8 cellular contexts compared by ENCODE assay signal in the genomic region with DNA sequence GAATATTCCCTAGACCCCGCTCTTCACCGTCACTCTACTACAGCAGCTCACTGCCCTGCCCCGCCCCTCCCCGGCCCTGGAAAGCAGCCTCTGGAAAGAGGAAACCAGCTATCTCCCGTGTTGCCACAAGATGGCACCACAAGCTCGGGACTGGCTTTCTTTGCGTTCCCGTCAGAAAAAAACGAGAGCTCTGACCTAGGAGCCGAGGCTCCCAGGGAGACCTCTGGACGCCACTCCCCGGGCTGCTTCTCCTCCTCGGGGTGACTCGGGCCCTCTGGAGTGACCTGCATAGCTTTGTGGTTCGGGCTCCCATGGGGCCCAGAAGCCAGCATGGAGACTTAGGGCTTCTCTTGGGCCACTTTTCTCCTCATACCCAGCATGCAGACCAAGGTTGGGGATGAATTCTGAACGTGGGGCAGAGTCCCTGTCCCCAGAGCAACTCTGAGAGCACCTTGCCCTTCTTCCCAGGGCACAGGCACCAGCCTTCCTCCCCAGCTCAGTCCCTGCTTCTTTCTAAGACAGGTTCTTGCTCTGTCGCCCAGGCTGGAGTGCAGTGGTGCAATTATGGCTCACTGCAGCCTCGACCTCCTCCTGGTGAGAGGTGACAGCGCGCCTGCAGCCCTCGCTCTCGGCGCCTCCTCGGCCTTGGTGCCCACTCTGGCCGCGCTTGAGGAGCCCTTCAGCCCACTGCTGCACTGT. TPM values are rescaled to one million over a fixed set of nuclear protein-coding genes. Genes with fewer than 3 reads are reported as not detected.
A peak's percentile ranks its signal among the peaks of the same experiment; 100 is the strongest.
DNase-seq lines count a peak whose midpoint lies in the region; ATAC-seq and TF ChIP-seq lines count a peak whose summit lies in the region.

No MANE protein-coding gene starts in this region.

- no peaks in the 10 kb centered on the region for H3K9me3 Mint-ChIP-seq in activated T-cell treated with anti-CD3 and anti-CD28 coated beads, Interleukin-2, amount 50 U/mL, for 4 hours
- H3K9me3 Mint-ChIP-seq in nephron, result no peaks in the 10 kb centered on the region

- H3K9me2 ChIP-seq in PC-9 (ENCODE audit: insufficient read depth), result no peaks in the 10 kb centered on the region

- DNase-seq in DMS53 (lab: John Stamatoyannopoulos, UW) (peak; percentile 89), KBM-7 (peak; percentile 97), PC-9 (peak; percentile 68 to 84), fibroblast of gingiva (ENCODE audit: low read depth) (peak; percentile 68)
- peak; percentile 73 for DNase-seq in activated T-cell treated with anti-CD3 and anti-CD28 coated beads, Interleukin-2, amount 50 U/mL, for 4 hours
- DNase-seq in stimulated activated naive CD4-positive, alpha-beta T cell (lab: John Stamatoyannopoulos, UW), result peak; percentile 51 to 83 (median 66)

- CTCF ChIA-PET in PC-9 (lab: Charles Lee), result interaction anchor here (0.6 to 1.3 kb wide), 21 partner anchors 9 to 1758 kb away, joined by 3 to 22 read pairs (median 6); a partner anchor contains a TSS

- in situ Hi-C loops in KBM-7 (cut with MboI; ENCODE audit: low pct_unique_long_range_greater_than_20kb, low sequenced_read_pairs), result no loop called here

- H3K9me3 ChIP-seq in PC-9 (ENCODE audit: insufficient read depth, low read depth), result no peaks in the 10 kb centered on the region

- POLR2A ChIA-PET in PC-9 (lab: Charles Lee; ENCODE audit: unreplicated experiment), result interaction anchor here (0.6 kb wide), 3 partner anchors 9 to 78 kb away, joined by 3 to 25 read pairs (median 14); no protein-coding TSS in a partner anchor

- H2AFZ ChIP-seq in PC-9, result peak overlapping the region; percentile 72; the same call in 1 of the 2 replicates

- no peaks in the 10 kb centered on the region for H3K27me3 ChIP-seq in PC-9 (ENCODE audit: insufficient read depth, low read depth)

- peak; percentile 82 to 90 for ATAC-seq in activated T-cell treated with anti-CD3 and anti-CD28 coated beads, Interleukin-2, amount 50 U/mL, for 4 hours
- ATAC-seq in HG03457 (IDR thresholded peaks at IDR 0.05; ENCODE audit: unreplicated experiment), result no peak

- H3K79me2 ChIP-seq in PC-9 (ENCODE audit: low read depth), result no peaks in the 10 kb centered on the region

- 0 out of 2 replicates have a peak, but pooled peaks cover 4% of the 10 kb centered on the region for H3K4me1 ChIP-seq in PC-9 (replicated peaks; ENCODE audit: insufficient read depth)

- H3K27me3 Mint-ChIP-seq in activated T-cell treated with anti-CD3 and anti-CD28 coated beads, Interleukin-2, amount 50 U/mL, for 4 hours (ENCODE audit: low read depth), result peaks cover 12% of the 10 kb centered on the region
- H3K27me3 Mint-ChIP-seq in nephron (ENCODE audit: low read depth), result peaks cover 3% of the 10 kb centered on the region

- H3K4me1 Mint-ChIP-seq in activated T-cell treated with anti-CD3 and anti-CD28 coated beads, Interleukin-2, amount 50 U/mL, for 4 hours (ENCODE audit: low read depth), result peaks cover 25% of the 10 kb centered on the region
- peaks cover 11% of the 10 kb centered on the region for H3K4me1 Mint-ChIP-seq in nephron

- peak; percentile 81 for TF ChIP-seq CTCF in PC-9 (conservative IDR thresholded peaks at IDR 0.05)
- peak; percentile 77 to 81 (median 81) for TF ChIP-seq CTCF in nephron (IDR thresholded peaks at IDR 0.05; ENCODE audit: unreplicated experiment in 3 of 3)

- H3K27ac Mint-ChIP-seq in nephron, result no peak overlapping the region

- H3K4me3 ChIP-seq in PC-9, result peak overlapping the region; percentile 37; the same call in 1 of the 2 replicates

- H3K27ac ChIP-seq in PC-9, result no peak overlapping the region

- no peaks in the 10 kb centered on the region for H3K36me3 ChIP-seq in PC-9 (ENCODE audit: low read depth)

- H3K4me3 Mint-ChIP-seq in activated T-cell treated with anti-CD3 and anti-CD28 coated beads, Interleukin-2, amount 50 U/mL, for 4 hours, result peak overlapping the region; percentile 40
- H3K4me3 Mint-ChIP-seq in nephron, result peak overlapping the region in 1 of 3 experiments; percentile 22

- H3F3A ChIP-seq in PC-9 (ENCODE audit: insufficient read depth, low read depth), result no peaks in the 10 kb centered on the region

- peak overlapping the region; percentile 78 for H3K4me2 ChIP-seq in PC-9

- intact Hi-C loops in PC-9 (cut with micrococcal nuclease; ENCODE audit: unreplicated experiment), result loop anchor here (1.0 to 10.0 kb wide), 4 partner anchors 62 to 349 kb away; no protein-coding TSS in a partner anchor

- BruUV-seq in PC-9 (replicated peaks; lab: Mats Ljungman, UMichigan), result no TSS peak

- no peaks in the 10 kb centered on the region for H4K20me1 ChIP-seq in PC-9 (ENCODE audit: insufficient read depth)

- H3K36me3 Mint-ChIP-seq in activated T-cell treated with anti-CD3 and anti-CD28 coated beads, Interleukin-2, amount 50 U/mL, for 4 hours (ENCODE audit: insufficient read depth), result no peaks in the 10 kb centered on the region
- no peaks in the 10 kb centered on the region for H3K36me3 Mint-ChIP-seq in nephron (ENCODE audit: low read depth)

RNA-seq across cellular contexts. Expression of a gene that starts 19.0 kb away (rescaled TPM):
- 6.0 and 6.1 TPM in 2 replicates for total RNA-seq in PC-9 (2021)
- total RNA-seq in activated T-cell treated with anti-CD3 and anti-CD28 coated beads, Interleukin-2, amount 50 U/mL, for 4 hours, result 10 to 100 TPM; 14.6 to 17.9 (median 16.4) TPM

RNA-seq across cellular contexts. Expression of a gene that starts 21.4 kb away (rescaled TPM):
- 67.2 and 81.8 TPM in 2 replicates for total RNA-seq in PC-9 (2021)
- 10 to 100 TPM; 34.9 to 39.1 (median 34.9) TPM for total RNA-seq in activated T-cell treated with anti-CD3 and anti-CD28 coated beads, Interleukin-2, amount 50 U/mL, for 4 hours

RNA-seq across cellular contexts. Expression of a gene that starts 46.9 kb away (rescaled TPM):
- 35.8 and 50.7 TPM in 2 replicates for total RNA-seq in PC-9 (2021)
- total RNA-seq in activated T-cell treated with anti-CD3 and anti-CD28 coated beads, Interleukin-2, amount 50 U/mL, for 4 hours, result 1 to 10 TPM in 1 of 3 donors, under 1 TPM in 2; 0.65 to 1.2 (median 0.81) TPM

Comparison
In these comparisons a context has a peak if more than half of its experiments do, and no peak if none do; other contexts are left out.
1. RNA of a gene that starts 46.9 kb away (total RNA-seq): 35.8 to 50.7 TPM in PC-9; 0.65 to 1.2 TPM in activated T-cell treated with anti-CD3 and anti-CD28 coated beads, Interleukin-2, amount 50 U/mL, for 4 hours; every median in the first group is over 10 times any median in the second.
2. Peak in every context shown above with its lines, with median percentiles within 50 percentile points of each other: DNase-seq.